ENCODE assay signal across 17 cellular contexts in the genomic region with DNA sequence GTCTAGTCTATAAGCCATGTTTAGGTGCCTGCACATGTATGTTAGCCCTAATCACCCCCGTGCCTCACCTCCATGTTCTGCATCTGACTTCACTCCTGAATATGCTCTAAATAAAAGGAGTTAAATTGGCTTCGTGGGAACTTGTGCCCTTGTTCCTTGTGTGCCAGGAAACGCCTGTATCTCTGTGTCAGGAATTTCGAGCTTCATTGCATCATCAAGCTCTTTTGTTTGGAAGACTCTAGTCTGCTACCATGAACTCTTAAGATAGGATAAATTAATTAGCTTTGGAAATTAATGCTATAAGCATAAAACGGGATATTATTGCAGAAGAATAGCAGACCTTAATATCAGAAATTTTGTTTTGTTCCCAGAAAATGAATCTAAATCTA.
DNase-seq lines count a peak whose midpoint lies in the region; ATAC-seq, FAIRE-seq and TF ChIP-seq lines count a peak whose summit lies in the region.
"Had no signal": no experiment of that assay in that cellular context is flagged by ENCODE, and none has a peak within 500 bp of the region (broad histone marks: within the 10 kb centered on the region; RNA-seq: fewer than 3 reads in every experiment).

No MANE protein-coding gene starts in this region.

- no peak for TF ChIP-seq EP300 in H1 (IDR thresholded peaks at IDR 0.05; ENCODE audit: borderline replicate concordance in 1 of 2, low read depth in 2 of 2, low read length in 2 of 2)

- no peak overlapping the region for H3K56ac ChIP-seq in H1 (replicated peaks; ENCODE audit: insufficient read length, low read depth, low read length)

- H4K5ac ChIP-seq in H1 (ENCODE audit: insufficient read length, low read depth, low read length), result no peak overlapping the region

- no peak overlapping the region for H2BK5ac ChIP-seq in H1 (ENCODE audit: low read depth, low read length)

- no peak overlapping the region for H2BK15ac ChIP-seq in H1 (ENCODE audit: low read length)

- peaks cover 0 to 76% of the 10 kb centered on the region in 2 experiments; a peak in 3 of 4 replicates for H3K79me2 ChIP-seq in H1 (ENCODE audit: control insufficient read depth in 1 of 2, insufficient read depth in 2 of 2, low read length in 2 of 2)

- peaks cover 0 to 2% of the 10 kb centered on the region in 2 experiments for H4K20me1 ChIP-seq in H1 (replicated peaks in 1 of 2; ENCODE audit: control insufficient read depth in 1 of 2, insufficient read depth in 2 of 2, low read length in 2 of 2)

- CTCF ChIA-PET in H1 (lab: Charles Lee; ENCODE audit: partially characterized antibody), result interaction anchor here (2.2 kb wide), 1 partner anchor 23 kb away, joined by 12 read pairs; no protein-coding TSS in a partner anchor

- TF ChIP-seq CTCF in WERI-Rb-1 (IDR thresholded peaks at IDR 0.05; ENCODE audit: low read depth, low read length) (no peak), H1 (IDR thresholded peaks at IDR 0.05; ENCODE audit: control extremely low read depth in 1 of 3, insufficient read depth in 1 of 3, low read depth in 1 of 3, low read length in 3 of 3) (no peak), thoracic aorta (IDR thresholded peaks at IDR 0.05) (no peak)

- H3K23ac ChIP-seq in H1 (ENCODE audit: insufficient read length), result no peak overlapping the region

- peak; percentile 18 for ATAC-seq in thoracic aorta (ENCODE audit: insufficient number of reproducible peaks, low FRiP score, low read depth)
- ATAC-seq: K562 had no signal

- peak overlapping the region in 1 of 2 experiments; percentile 20; a peak in 1 of 4 replicates for H3K4me2 ChIP-seq in H1 (ENCODE audit: insufficient read depth in 1 of 2, low read depth in 2 of 2, low read length in 2 of 2)

- POLR2A ChIA-PET in H1 (lab: Charles Lee; ENCODE audit: partially characterized antibody), result interaction anchor here (0.7 kb wide), 1 partner anchor 41 kb away, joined by 3 read pairs; no protein-coding TSS in a partner anchor

- no peak overlapping the region for H2AK5ac ChIP-seq in H1 (ENCODE audit: low read depth, low read length)

- H3K27me3 ChIP-seq in WERI-Rb-1 (ENCODE audit: insufficient read depth, low read depth, severe bottlenecking), result no peaks in the 10 kb centered on the region
- no peaks in the 10 kb centered on the region for H3K27me3 ChIP-seq in H1 (replicated peaks in 1 of 4; ENCODE audit: control insufficient read depth in 3 of 4, extremely low read depth in 1 of 4, insufficient read depth in 3 of 4, low read length in 3 of 4)
- no peaks in the 10 kb centered on the region for H3K27me3 ChIP-seq in thoracic aorta (replicated peaks; ENCODE audit: insufficient read depth)
- H3K27me3 ChIP-seq: BE2C, SJSA1 had no signal

- H3K9ac ChIP-seq in H1 (replicated peaks in 1 of 4; ENCODE audit: extremely low read depth in 1 of 4, low read depth in 3 of 4, low read length in 3 of 4), result no peak overlapping the region

- FAIRE-seq in H1 (lab: Jason Lieb, UNC), result no peak
- FAIRE-seq: RCC 7860 had no signal

- H3K4me3 ChIP-seq in WERI-Rb-1 (ENCODE audit: low read depth, low read length) (no peak overlapping the region), H1 (ENCODE audit: extremely low read depth in 1 of 4, insufficient read depth in 2 of 4, low read depth in 3 of 4, low read length in 4 of 4) (no peak overlapping the region), thoracic aorta (peak overlapping the region; percentile 11)
- H3K4me3 ChIP-seq: HAP-1, K562, SJSA1 had no signal

- H3K9me3 ChIP-seq in WERI-Rb-1 (ENCODE audit: severe bottlenecking) (no peaks in the 10 kb centered on the region), H1 (ENCODE audit: insufficient read depth in 2 of 2, low read depth in 1 of 2, low read length in 1 of 2) (no peaks in the 10 kb centered on the region), thoracic aorta (no peaks in the 10 kb centered on the region)
- H3K9me3 ChIP-seq: BE2C, HAP-1, SJSA1 had no signal

- H2AFZ ChIP-seq in H1 (ENCODE audit: low read length), result no peak overlapping the region

- H3K27ac ChIP-seq in WERI-Rb-1 (peak overlapping the region; percentile 55), H1 (ENCODE audit: low read depth, low read length) (no peak overlapping the region), thoracic aorta (peak overlapping the region in 1 of 2 donors; percentile 21)
- H3K27ac ChIP-seq: SJSA1 had no signal

- no peak overlapping the region for H4K91ac ChIP-seq in H1 (replicated peaks; ENCODE audit: insufficient read length, low read length)

- H2BK120ac ChIP-seq in H1 (replicated peaks; ENCODE audit: low read depth, low read length), result no peak overlapping the region

- H3K14ac ChIP-seq in H1 (ENCODE audit: insufficient read length), result no peak overlapping the region

- H3K4me1 ChIP-seq in H1 (replicated peaks in 1 of 4; ENCODE audit: control insufficient read depth in 3 of 4, insufficient read depth in 4 of 4, low read length in 3 of 4), result peaks cover 3 to 18% (median 13%) of the 10 kb centered on the region in 4 experiments
- H3K4me1 ChIP-seq in thoracic aorta (ENCODE audit: control insufficient read depth in 1 of 2, low read depth in 2 of 2), result peaks cover 4 to 29% of the 10 kb centered on the region in 2 donors
- H3K4me1 ChIP-seq: BE2C, HAP-1, SJSA1 had no signal

- no peak overlapping the region for H3K18ac ChIP-seq in H1 (ENCODE audit: extremely low read depth, low read length)

- H2BK20ac ChIP-seq in H1 (ENCODE audit: low read length), result no peak overlapping the region

- no peak for TF ChIP-seq POLR2A in H1 (IDR thresholded peaks at IDR 0.05; ENCODE audit: control extremely low read depth in 1 of 2, low read depth in 2 of 2, low read length in 2 of 2)

- H2BK12ac ChIP-seq in H1 (ENCODE audit: low read depth, low read length), result no peak overlapping the region

- TF ChIP-seq RAD21 in H1 (IDR thresholded peaks at IDR 0.05 in 1 of 2, conservative IDR thresholded peaks at IDR 0.05 in 1 of 2; ENCODE audit: low read depth in 2 of 2, low read length in 2 of 2), result no peak

- no peak overlapping the region for H4K8ac ChIP-seq in H1 (ENCODE audit: extremely low read depth, insufficient read depth, low read length)

- WGBS in H1 (ENCODE audit: extremely low coverage in 1 of 2, insufficient coverage in 1 of 2, insufficient read length in 1 of 2, insufficient replicate concordance in 2 of 2, low coverage in 1 of 2, low lambda C conversion rate in 2 of 2, missing lambda C conversion rate in 1 of 2), 2 experiments, result 85% methylated on average over 5 of the region's 5 CpGs; no CpG with 5 or more reads in 1 of the 2 experiments

- DNase-seq in WERI-Rb-1 (no peak), H1 (ENCODE audit: low read depth in 1 of 2, low spot score in 2 of 2) (no peak), medulla oblongata (ENCODE audit: extremely low spot score) (peak; percentile 12), thoracic aorta (ENCODE audit: low spot score) (no peak), COLO668 (lab: John Stamatoyannopoulos, UW; ENCODE audit: unreplicated experiment) (no peak), SW 1271 (lab: John Stamatoyannopoulos, UW) (no peak)
- DNase-seq in stimulated activated naive CD4-positive, alpha-beta T cell (lab: John Stamatoyannopoulos, UW), result no peak
- DNase-seq: BE2C, NCI-H1105 treated with DMSO at 0.1 percent for 48 hours, NCI-H2029 treated with DMSO at 0.1 percent for 48 hours, NCI-H446, NCI-H526, OCI-M1 had no signal

- H3K79me1 ChIP-seq in H1 (ENCODE audit: low read depth, low read length), result peaks cover 6% of the 10 kb centered on the region

- no peaks in the 10 kb centered on the region for H3K23me2 ChIP-seq in H1 (ENCODE audit: low read depth, low read length)

- no peak overlapping the region for H3K4ac ChIP-seq in H1 (replicated peaks; ENCODE audit: insufficient read length, low read depth, low read length)

- H3K36me3 ChIP-seq in WERI-Rb-1 (peaks cover 4% of the 10 kb centered on the region), H1 (ENCODE audit: control insufficient read depth in 2 of 4, insufficient read depth in 4 of 4, low read length in 3 of 4) (no peaks in the 10 kb centered on the region), thoracic aorta (no peaks in the 10 kb centered on the region)
- H3K36me3 ChIP-seq: BE2C, HAP-1, SJSA1 had no signal

TF ChIP-seq in H1, 55 proteins besides CTCF, POLR2A, EP300 and RAD21:
- TF ChIP-seq KDM5A (IDR thresholded peaks at IDR 0.05; ENCODE audit: low read length) (no peak), SIRT6 (IDR thresholded peaks at IDR 0.05; ENCODE audit: low read length) (no peak), RNF2 (IDR thresholded peaks at IDR 0.05; ENCODE audit: borderline replicate concordance, low read depth, low read length, missing control alignments, poor library complexity, severe bottlenecking) (no peak), YY1 (IDR thresholded peaks at IDR 0.05; ENCODE audit: low read depth, low read length) (no peak), TAF7 (optimal IDR thresholded peaks at IDR 0.05; ENCODE audit: borderline replicate concordance, low read depth, low read length) (no peak), POLR2AphosphoS5 (IDR thresholded peaks at IDR 0.05; ENCODE audit: low read depth, low read length) (no peak), CEBPB (IDR thresholded peaks at IDR 0.05; ENCODE audit: low read depth, low read length) (peak; percentile 88), RBBP5 (IDR thresholded peaks at IDR 0.05; ENCODE audit: borderline replicate concordance, low read depth, low read length) (no peak)
- TF ChIP-seq, protein P1, sequence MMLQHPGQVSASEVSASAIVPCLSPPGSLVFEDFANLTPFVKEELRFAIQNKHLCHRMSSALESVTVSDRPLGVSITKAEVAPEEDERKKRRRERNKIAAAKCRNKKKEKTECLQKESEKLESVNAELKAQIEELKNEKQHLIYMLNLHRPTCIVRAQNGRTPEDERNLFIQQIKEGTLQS (IDR thresholded peaks at IDR 0.05; ENCODE audit: insufficient read depth, low read depth, low read length), result peak; percentile 56; the same call in 1 of the 2 replicates
